In the genomic region with DNA sequence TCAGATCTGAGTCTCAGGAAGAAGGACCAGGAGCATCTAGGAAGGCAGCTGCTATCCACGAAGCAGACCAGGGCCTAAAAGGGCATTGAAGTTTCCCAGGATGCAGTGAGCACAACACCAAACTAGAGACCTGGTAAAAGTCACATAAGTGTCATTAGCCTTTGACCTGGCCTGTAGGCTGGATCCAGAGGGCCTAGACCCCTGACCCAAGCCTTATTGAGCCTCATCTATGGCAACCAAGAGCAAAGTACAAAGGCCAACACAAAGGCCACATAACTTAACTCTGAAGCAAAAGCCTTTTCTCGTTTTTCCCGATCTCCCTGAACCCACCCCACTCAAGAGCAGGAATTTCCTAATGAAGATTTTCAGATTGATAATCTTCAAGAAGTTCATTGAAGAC, we compare ENCODE assay signal across 34 cellular contexts.
"Had no signal": no experiment of that assay in that cellular context is flagged by ENCODE, and none has a peak within 500 bp of the region (broad histone marks: within the 10 kb centered on the region; RNA-seq: fewer than 3 reads in every experiment).

No MANE protein-coding gene starts in this region.

- H3K36me3 Mint-ChIP-seq: activated CD4-positive, alpha-beta memory T cell treated with anti-CD3 and anti-CD28 coated beads for 36 hours; activated naive CD8-positive, alpha-beta T cell treated with anti-CD3 and anti-CD28 coated beads for 36 hours; brain had no signal

- H3K27me3 Mint-ChIP-seq: activated CD4-positive, alpha-beta T cell treated with anti-CD3 and anti-CD28 coated beads, Interleukin-2, amount 10 ng/mL, durations not matched to agents 24 days and 14 days; activated naive CD8-positive, alpha-beta T cell treated with anti-CD3 and anti-CD28 coated beads for 36 hours had no signal

- H3K4me3 Mint-ChIP-seq: activated B cell treated with CpG ODN at 0.5 μM for 24 hours; activated CD4-positive, alpha-beta memory T cell treated with anti-CD3 and anti-CD28 coated beads for 36 hours; activated CD4-positive, alpha-beta T cell treated with anti-CD3 and anti-CD28 coated beads, Interleukin-2, amount 10 ng/mL, durations not matched to agents 24 days and 14 days; activated CD8-positive, alpha-beta T cell treated with anti-CD3 and anti-CD28 coated beads for 36 hours; activated naive CD4-positive, alpha-beta T cell treated with anti-CD3 and anti-CD28 coated beads for 36 hours; activated naive CD8-positive, alpha-beta T cell treated with anti-CD3 and anti-CD28 coated beads for 36 hours; activated T-cell treated with anti-CD3 and anti-CD28 coated beads, Interleukin-2, amount 50 U/mL, for 4 hours; activated T-cell treated with anti-CD3 and anti-CD28 coated beads, Interleukin-2, amount 50 U/mL, for 72 hours; activated T-helper 1 cell treated with anti-CD3 and anti-CD28 coated beads, Interleukin-12 subunit alpha, Interleukin-12 subunit beta, Interleukin-2, Interleukin-4 antibody, amounts not matched to agents 30 ng/mL and 10 ng/mL and 1 ng/mL, durations not matched to agents 14 hours and 24 hours and 36 hours; activated T-helper 17 cell treated with anti-CD3 and anti-CD28 coated beads, Interleukin-2, amount 50 U/mL, for 72 hours; brain; T-helper 1 cell treated with Interleukin-12 subunit alpha and Interleukin-12 subunit beta and Interleukin-4 antibody, amounts not matched to agents 30 μg/mL and 1 μg/mL, for 36 hours; T-helper 2 cell treated with Interferon-gamma antibody and Interleukin-4, amounts not matched to agents 5 μg/mL and 100 μg/mL, for 36 hours had no signal

- H3K4me1 ChIP-seq: ascending aorta, breast epithelium had no signal

- DNase-seq: activated B cell treated with CpG ODN at 0.5 μM for 24 hours; activated CD4-positive, alpha-beta memory T cell treated with anti-CD3 and anti-CD28 coated beads for 36 hours; activated CD4-positive, alpha-beta T cell treated with anti-CD3 and anti-CD28 coated beads for 4 hours; activated CD4-positive, alpha-beta T cell treated with anti-CD3 and anti-CD28 coated beads, Interleukin-2, amount 10 ng/mL, durations not matched to agents 24 days and 14 days; activated CD4-positive, alpha-beta T cell treated with anti-CD3 and anti-CD28 coated beads, Interleukin-2, amount 50 U/mL, for 1 hour; activated CD4-positive, alpha-beta T cell treated with anti-CD3 and anti-CD28 coated beads, Interleukin-2, amount 50 U/mL, for 4 hours; activated CD4-positive, CD25-positive, alpha-beta regulatory T cell treated with anti-CD3 and anti-CD28 coated beads, Interleukin-2, amount 50 U/mL, for 72 hours; activated CD8-positive, alpha-beta memory T cell treated with anti-CD3 and anti-CD28 coated beads, Interleukin-2, amount 50 U/mL, for 4 hours; activated CD8-positive, alpha-beta T cell treated with anti-CD3 and anti-CD28 coated beads for 36 hours; activated effector memory CD4-positive, alpha-beta T cell treated with anti-CD3 and anti-CD28 coated beads, Interleukin-2, amount 50 U/mL, for 16 hours; activated gamma-delta T cell treated with Interleukin-2 at 50 U/mL for 16 hours; activated naive CD4-positive, alpha-beta T cell; activated naive CD4-positive, alpha-beta T cell treated with anti-CD3 and anti-CD28 coated beads for 36 hours; activated naive CD4-positive, alpha-beta T cell treated with anti-CD3 and anti-CD28 coated beads, Interleukin-2, amount 50 U/mL, for 16 hours; activated naive CD8-positive, alpha-beta T cell treated with anti-CD3 and anti-CD28 coated beads for 36 hours; activated T-cell treated with anti-CD3 and anti-CD28 coated beads for 4 hours; activated T-cell treated with anti-CD3 and anti-CD28 coated beads, Interleukin-2, amount 50 U/mL, for 1 hour; activated T-cell treated with anti-CD3 and anti-CD28 coated beads, Interleukin-2, amount 50 U/mL, for 4 hours; activated T-cell treated with anti-CD3 and anti-CD28 coated beads, Interleukin-2, amount 50 U/mL, for 72 hours; amygdala; anterior cingulate cortex; central memory CD4-positive, alpha-beta T cell; T-helper 1 cell; T-helper 2 cell; T-helper 9 cell had no signal

- H3K27ac ChIP-seq: ascending aorta, breast epithelium, VCaP had no signal

- H3K27ac Mint-ChIP-seq: activated B cell treated with CpG ODN at 0.5 μM for 24 hours; activated CD4-positive, alpha-beta memory T cell treated with anti-CD3 and anti-CD28 coated beads for 36 hours; activated CD4-positive, alpha-beta T cell treated with anti-CD3 and anti-CD28 coated beads, Interleukin-2, amount 10 ng/mL, durations not matched to agents 24 days and 14 days; activated CD8-positive, alpha-beta T cell treated with anti-CD3 and anti-CD28 coated beads for 36 hours; activated naive CD4-positive, alpha-beta T cell treated with anti-CD3 and anti-CD28 coated beads for 36 hours; activated naive CD8-positive, alpha-beta T cell treated with anti-CD3 and anti-CD28 coated beads for 36 hours; activated T-cell treated with anti-CD3 and anti-CD28 coated beads, Interleukin-2, amount 50 U/mL, for 72 hours; activated T-helper 1 cell treated with anti-CD3 and anti-CD28 coated beads, Interleukin-12 subunit alpha, Interleukin-12 subunit beta, Interleukin-2, Interleukin-4 antibody, amounts not matched to agents 30 ng/mL and 10 ng/mL and 1 ng/mL, durations not matched to agents 14 hours and 24 hours and 36 hours; activated T-helper 17 cell treated with anti-CD3 and anti-CD28 coated beads, Interleukin-2, amount 50 U/mL, for 72 hours; brain; T-helper 1 cell treated with Interleukin-12 subunit alpha and Interleukin-12 subunit beta and Interleukin-4 antibody, amounts not matched to agents 30 μg/mL and 1 μg/mL, for 36 hours; T-helper 2 cell treated with Interferon-gamma antibody and Interleukin-4, amounts not matched to agents 5 μg/mL and 100 μg/mL, for 36 hours had no signal

- H3K4me1 Mint-ChIP-seq: activated B cell treated with CpG ODN at 0.5 μM for 24 hours; activated CD4-positive, alpha-beta T cell treated with anti-CD3 and anti-CD28 coated beads, Interleukin-2, amount 10 ng/mL, durations not matched to agents 24 days and 14 days; activated naive CD8-positive, alpha-beta T cell treated with anti-CD3 and anti-CD28 coated beads for 36 hours; activated T-helper 17 cell treated with anti-CD3 and anti-CD28 coated beads, Interleukin-2, amount 50 U/mL, for 72 hours; brain had no signal

- H3K36me3 ChIP-seq: ascending aorta, breast epithelium had no signal

- H3K9me3 Mint-ChIP-seq: activated CD4-positive, alpha-beta memory T cell treated with anti-CD3 and anti-CD28 coated beads for 36 hours; activated T-helper 1 cell treated with anti-CD3 and anti-CD28 coated beads, Interleukin-12 subunit alpha, Interleukin-12 subunit beta, Interleukin-2, Interleukin-4 antibody, amounts not matched to agents 30 ng/mL and 10 ng/mL and 1 ng/mL, durations not matched to agents 14 hours and 24 hours and 36 hours; T-helper 2 cell treated with Interferon-gamma antibody and Interleukin-4, amounts not matched to agents 5 μg/mL and 100 μg/mL, for 36 hours had no signal

- H3K27me3 ChIP-seq: ascending aorta, breast epithelium had no signal

- H3K4me3 ChIP-seq: ascending aorta, breast epithelium had no signal

- H3K9me3 ChIP-seq: ascending aorta had no signal

- ATAC-seq: activated CD8-positive, alpha-beta T cell treated with anti-CD3 and anti-CD28 coated beads for 36 hours; activated naive CD4-positive, alpha-beta T cell treated with anti-CD3 and anti-CD28 coated beads, Interleukin-2, amount 50 U/mL, for 72 hours; activated T-cell treated with anti-CD3 and anti-CD28 coated beads, Interleukin-2, amount 50 U/mL, for 4 hours; activated T-cell treated with anti-CD3 and anti-CD28 coated beads, Interleukin-2, amount 50 U/mL, for 72 hours; activated T-helper 17 cell treated with anti-CD3 and anti-CD28 coated beads, Interleukin-2, amount 50 U/mL, for 72 hours had no signal
